Comparison of ENCODE assay signal across 8 cellular contexts in genomic region chr19:40284501-40285352, GRCh38. TPM values are rescaled to one million over a fixed set of nuclear protein-coding genes. Genes with fewer than 3 reads are reported as not detected.
DNase-seq lines count a peak whose midpoint lies in the region; ATAC-seq lines count a peak whose summit lies in the region.

Gene AKT2 (minus strand): TSS chr19:40285345. CDS start chr19:40265267, 20,078 bp downstream.

- DNase-seq in NCI-H187 (lab: John Stamatoyannopoulos, UW) (peak; percentile 74 to 85), NCI-H187 treated with DMSO at 0.1 percent for 48 hours (lab: John Stamatoyannopoulos, UW) (no peak), NCI-H748 (lab: John Stamatoyannopoulos, UW; ENCODE audit: unreplicated experiment) (peak; percentile 93), mucosa of gallbladder (ENCODE audit: low spot score) (no peak)
- peak; percentile 55 to 68 for DNase-seq in activated CD8-positive, alpha-beta memory T cell treated with anti-CD3 and anti-CD28 coated beads for 4 hours (ENCODE audit: low read depth in 2 of 2)
- DNase-seq in stimulated activated CD8-positive, alpha-beta memory T cell treated with anti-CD3 and anti-CD28 coated beads, Interleukin-4, amount 100 ng/mL, for 24 hours (ENCODE audit: low read depth): peak; percentile 69

- ATAC-seq in HG02938 (IDR thresholded peaks at IDR 0.05; ENCODE audit: unreplicated experiment): peak; percentile 17

- in situ Hi-C loops in endometrial microvascular endothelial cells (cut with HindIII; ENCODE audit: inconsistent ontology term, low pct_unique_long_range_greater_than_20kb, low sequenced_read_pairs): no loop called here

RNA-seq across cellular contexts. Expression of gene AKT2, which starts in this region (rescaled TPM):
- total RNA-seq in endometrial microvascular endothelial cells (ENCODE audit: inconsistent ontology term) (26.2 TPM), mucosa of gallbladder (119 TPM)

Comparison
In these comparisons a context has a peak if more than half of its experiments do, and no peak if none do; other contexts are left out.
1. DNase-seq: peak in NCI-H187 (2 of 2), NCI-H748 (single experiment), activated CD8-positive, alpha-beta memory T cell treated with anti-CD3 and anti-CD28 coated beads for 4 hours (2 of 2) and stimulated activated CD8-positive, alpha-beta memory T cell treated with anti-CD3 and anti-CD28 coated beads, Interleukin-4, amount 100 ng/mL, for 24 hours (single experiment); none in NCI-H187 treated with DMSO at 0.1 percent for 48 hours (single experiment) and mucosa of gallbladder (single experiment).